In genomic region chr6:28104392-28105250, GRCh38 we compare ENCODE assay signal across 8 cellular contexts. TPM values are rescaled to one million over a fixed set of nuclear protein-coding genes. Genes with fewer than 3 reads are reported as not detected.
DNase-seq lines count a peak whose midpoint lies in the region; ATAC-seq and TF ChIP-seq lines count a peak whose summit lies in the region.

No MANE protein-coding gene starts in this region.

- peak overlapping the region; percentile 74 for H3K9ac ChIP-seq in PC-3 (ENCODE audit: low read length)
- H3K9ac ChIP-seq in fibroblast of lung (ENCODE audit: insufficient read depth, low read length) = peak overlapping the region; percentile 66

- peaks cover 10% of the 10 kb centered on the region; the same call in 1 of the 2 replicates for H3K4me1 ChIP-seq in PC-3 (ENCODE audit: insufficient read depth, low read length)
- no peaks in the 10 kb centered on the region for H3K4me1 ChIP-seq in fibroblast of lung (ENCODE audit: control insufficient read depth, extremely low read depth, insufficient read depth, low read length)
- peaks cover 0 to 7% of the 10 kb centered on the region in 2 donors for H3K4me1 ChIP-seq in naive thymus-derived CD4-positive, alpha-beta T cell (ENCODE audit: control insufficient read depth in 2 of 2, insufficient read depth in 2 of 2, low read length in 2 of 2)

- peak overlapping the region; percentile 83 to 91 (median 88) for H3K27ac Mint-ChIP-seq in IgD-negative memory B cell
- H3K27ac Mint-ChIP-seq in activated T-cell treated with anti-CD3 and anti-CD28 coated beads, Interleukin-2, amount 50 U/mL, for 72 hours = peak overlapping the region; percentile 81
- peak overlapping the region; percentile 76 to 96 (median 94) for H3K27ac Mint-ChIP-seq in naive thymus-derived CD4-positive, alpha-beta T cell
- H3K27ac Mint-ChIP-seq in stimulated activated effector memory CD8-positive, alpha-beta T cell treated with anti-CD3 and anti-CD28 coated beads, Interleukin-12 subunit alpha, Interleukin-12 subunit beta, amount 100 ng/mL, for 72 hours = peak overlapping the region; percentile 88

- H3K36me3 ChIP-seq in PC-3 (ENCODE audit: low read depth, low read length) (no peaks in the 10 kb centered on the region), fibroblast of lung (ENCODE audit: control insufficient read depth, insufficient read depth, low read length) (no peaks in the 10 kb centered on the region)
- no peaks in the 10 kb centered on the region for H3K36me3 ChIP-seq in naive thymus-derived CD4-positive, alpha-beta T cell (ENCODE audit: control insufficient read depth in 2 of 3, insufficient read depth in 3 of 3, low read length in 3 of 3)

- ATAC-seq in GM21526 (IDR thresholded peaks at IDR 0.05; ENCODE audit: low FRiP score, unreplicated experiment) (peak; percentile 99), PC-3 (peak; percentile 97)
- ATAC-seq in activated T-cell treated with anti-CD3 and anti-CD28 coated beads, Interleukin-2, amount 50 U/mL, for 72 hours (replicated peaks in 1 of 2) = peak; percentile 99 to 100
- peak; percentile 99 for ATAC-seq in naive thymus-derived CD4-positive, alpha-beta T cell
- ATAC-seq in stimulated activated effector memory CD8-positive, alpha-beta T cell treated with anti-CD3 and anti-CD28 coated beads, Interleukin-12 subunit alpha, Interleukin-12 subunit beta, amount 100 ng/mL, for 72 hours = peak; percentile 100

- H3K79me2 ChIP-seq in PC-3 (ENCODE audit: low read length) (no peaks in the 10 kb centered on the region), fibroblast of lung (ENCODE audit: control insufficient read depth, insufficient read depth, low read length) (no peaks in the 10 kb centered on the region)

- H3K27me3 Mint-ChIP-seq in IgD-negative memory B cell = no peaks in the 10 kb centered on the region
- H3K27me3 Mint-ChIP-seq in activated T-cell treated with anti-CD3 and anti-CD28 coated beads, Interleukin-2, amount 50 U/mL, for 72 hours (ENCODE audit: low read depth) = peaks cover 12% of the 10 kb centered on the region
- H3K27me3 Mint-ChIP-seq in naive thymus-derived CD4-positive, alpha-beta T cell = peaks cover 0 to 26% (median 16%) of the 10 kb centered on the region in 5 donors

- H3K4me2 ChIP-seq in PC-3 (ENCODE audit: low read length) (peak overlapping the region; percentile 81), fibroblast of lung (ENCODE audit: extremely low read depth, insufficient read depth, low read length) (peak overlapping the region; percentile 94)

- H3K9me3 ChIP-seq in PC-3 (ENCODE audit: low read length) = no peaks in the 10 kb centered on the region
- H3K9me3 ChIP-seq in fibroblast of lung (ENCODE audit: control insufficient read depth, insufficient read depth, low read depth, low read length) = no peaks in the 10 kb centered on the region
- no peaks in the 10 kb centered on the region for H3K9me3 ChIP-seq in naive thymus-derived CD4-positive, alpha-beta T cell (ENCODE audit: control insufficient read depth in 2 of 3, low read length in 3 of 3)

- H3K4me3 Mint-ChIP-seq in IgD-negative memory B cell = peak overlapping the region; percentile 85 to 99 (median 94)
- peak overlapping the region; percentile 87 to 96 for H3K4me3 Mint-ChIP-seq in activated T-cell treated with anti-CD3 and anti-CD28 coated beads, Interleukin-2, amount 50 U/mL, for 72 hours
- peak overlapping the region; percentile 86 to 95 (median 92) for H3K4me3 Mint-ChIP-seq in naive thymus-derived CD4-positive, alpha-beta T cell
- peak overlapping the region; percentile 82 for H3K4me3 Mint-ChIP-seq in stimulated activated effector memory CD8-positive, alpha-beta T cell treated with anti-CD3 and anti-CD28 coated beads, Interleukin-12 subunit alpha, Interleukin-12 subunit beta, amount 100 ng/mL, for 72 hours

- POLR2A ChIA-PET in PC-3 (lab: Charles Lee; ENCODE audit: unreplicated experiment) = interaction anchor here (0.5 to 1.0 kb wide), 4 partner anchors 20 to 251 kb away, joined by 3 to 4 read pairs (median 3); partner anchors contain the start of gene ZKSCAN8
- POLR2A ChIA-PET in naive thymus-derived CD4-positive, alpha-beta T cell (lab: Charles Lee) = interaction anchor here (0.5 to 2.5 kb wide), 15 partner anchors 10 to 252 kb away, joined by 3 to 19 read pairs (median 4); partner anchors contain the start of genes ZKSCAN4, ZKSCAN8, ZNF165 and ZSCAN16

- DNase-seq in DMS153 treated with DMSO at 0.1 percent for 48 hours (lab: John Stamatoyannopoulos, UW; ENCODE audit: unreplicated experiment) (peak; percentile 76), PC-3 (peak; percentile 81), fibroblast of lung (ENCODE audit: low read depth in 2 of 2) (peak; percentile 77 to 79)
- peak; percentile 85 to 88 for DNase-seq in activated T-cell treated with anti-CD3 and anti-CD28 coated beads, Interleukin-2, amount 50 U/mL, for 72 hours
- DNase-seq in naive thymus-derived CD4-positive, alpha-beta T cell = peak; percentile 68 to 82 (median 79)
- DNase-seq in stimulated activated effector memory CD8-positive, alpha-beta T cell treated with anti-CD3 and anti-CD28 coated beads, Interleukin-12 subunit alpha, Interleukin-12 subunit beta, amount 100 ng/mL, for 72 hours (ENCODE audit: low spot score in 2 of 2) = peak; percentile 73 to 90

- peaks cover 7 to 12% (median 9%) of the 10 kb centered on the region in 3 donors for H3K4me1 Mint-ChIP-seq in IgD-negative memory B cell
- peaks cover 4% of the 10 kb centered on the region for H3K4me1 Mint-ChIP-seq in activated T-cell treated with anti-CD3 and anti-CD28 coated beads, Interleukin-2, amount 50 U/mL, for 72 hours (ENCODE audit: low read depth)
- peaks cover 6 to 19% (median 9%) of the 10 kb centered on the region in 7 donors for H3K4me1 Mint-ChIP-seq in naive thymus-derived CD4-positive, alpha-beta T cell
- peaks cover 12% of the 10 kb centered on the region for H3K4me1 Mint-ChIP-seq in stimulated activated effector memory CD8-positive, alpha-beta T cell treated with anti-CD3 and anti-CD28 coated beads, Interleukin-12 subunit alpha, Interleukin-12 subunit beta, amount 100 ng/mL, for 72 hours

- H4K20me1 ChIP-seq in PC-3 (ENCODE audit: low read length) = no peaks in the 10 kb centered on the region
- H4K20me1 ChIP-seq in fibroblast of lung (ENCODE audit: control insufficient read depth, extremely low read depth, insufficient read depth, low read length) = no peaks in the 10 kb centered on the region

- no peaks in the 10 kb centered on the region for H3K9me2 ChIP-seq in PC-3 (replicated peaks; ENCODE audit: low read length)

- TF ChIP-seq CTCF in PC-3 (conservative IDR thresholded peaks at IDR 0.05; ENCODE audit: low read depth, low read length) (peak; percentile 57), fibroblast of lung (conservative IDR thresholded peaks at IDR 0.05 in 1 of 2, IDR thresholded peaks at IDR 0.05 in 1 of 2; ENCODE audit: low read depth in 1 of 2, low read length in 2 of 2) (peak; percentile 64 to 65)

- intact Hi-C loops in PC-3 (cut with micrococcal nuclease) = loop anchor here (1.0 to 2.0 kb wide), 2 partner anchors 24 to 32 kb away; partner anchors contain the start of gene ZNF165
- intact Hi-C loops in naive thymus-derived CD4-positive, alpha-beta T cell (cut with micrococcal nuclease) = loop anchor here (1.0 to 10.0 kb wide), 11 partner anchors 20 to 339 kb away; partner anchors contain the start of genes ZKSCAN4 (in 1 of the 2), ZKSCAN8 (in 1 of the 2), ZSCAN16 (in 1 of the 2) and ZSCAN23 (in 1 of the 2)

- H3K4me3 ChIP-seq in PC-3 (ENCODE audit: low read length) (peak overlapping the region; percentile 77), fibroblast of lung (replicated peaks in 1 of 4; ENCODE audit: control extremely low read depth in 1 of 4, insufficient read depth in 1 of 4, low read depth in 3 of 4, low read length in 4 of 4) (peak overlapping the region; percentile 69 to 89 (median 78))
- H3K4me3 ChIP-seq in naive thymus-derived CD4-positive, alpha-beta T cell (ENCODE audit: low read length) = peak overlapping the region; percentile 79

- H3K27me3 ChIP-seq in PC-3 (ENCODE audit: low read length) (no peaks in the 10 kb centered on the region), fibroblast of lung (ENCODE audit: control insufficient read depth, insufficient read depth, low read length) (no peaks in the 10 kb centered on the region)
- H3K27me3 ChIP-seq in naive thymus-derived CD4-positive, alpha-beta T cell (ENCODE audit: control insufficient read depth in 2 of 2, insufficient read depth in 2 of 2, low read length in 2 of 2) = no peaks in the 10 kb centered on the region

- H3K27ac ChIP-seq in PC-3 (ENCODE audit: low read length) (peak overlapping the region; percentile 4; the same call in 1 of the 2 replicates), fibroblast of lung (ENCODE audit: insufficient read depth, low read length) (peak overlapping the region; percentile 69)
- peak overlapping the region; percentile 76 for H3K27ac ChIP-seq in naive thymus-derived CD4-positive, alpha-beta T cell (ENCODE audit: low read depth, low read length)

- H3K9me3 Mint-ChIP-seq in IgD-negative memory B cell = peaks cover 0 to 3% (median 2%) of the 10 kb centered on the region in 3 donors
- peaks cover 3 to 5% of the 10 kb centered on the region in 2 donors for H3K9me3 Mint-ChIP-seq in activated T-cell treated with anti-CD3 and anti-CD28 coated beads, Interleukin-2, amount 50 U/mL, for 72 hours
- peaks cover 0 to 20% (median 0%) of the 10 kb centered on the region in 11 donors for H3K9me3 Mint-ChIP-seq in naive thymus-derived CD4-positive, alpha-beta T cell
- peaks cover 3% of the 10 kb centered on the region for H3K9me3 Mint-ChIP-seq in stimulated activated effector memory CD8-positive, alpha-beta T cell treated with anti-CD3 and anti-CD28 coated beads, Interleukin-12 subunit alpha, Interleukin-12 subunit beta, amount 100 ng/mL, for 72 hours

- H3F3A ChIP-seq in PC-3 (ENCODE audit: low read length, unreplicated experiment) = no peaks in the 10 kb centered on the region

- H3K36me3 Mint-ChIP-seq in IgD-negative memory B cell = no peaks in the 10 kb centered on the region
- peaks cover 3 to 5% of the 10 kb centered on the region in 2 donors for H3K36me3 Mint-ChIP-seq in activated T-cell treated with anti-CD3 and anti-CD28 coated beads, Interleukin-2, amount 50 U/mL, for 72 hours (ENCODE audit: insufficient read depth in 2 of 2)
- peaks cover 0 to 3% (median 0%) of the 10 kb centered on the region in 5 donors for H3K36me3 Mint-ChIP-seq in naive thymus-derived CD4-positive, alpha-beta T cell
- H3K36me3 Mint-ChIP-seq in stimulated activated effector memory CD8-positive, alpha-beta T cell treated with anti-CD3 and anti-CD28 coated beads, Interleukin-12 subunit alpha, Interleukin-12 subunit beta, amount 100 ng/mL, for 72 hours = no peaks in the 10 kb centered on the region

- CTCF ChIA-PET in PC-3 (lab: Charles Lee) = interaction anchor here (0.6 to 1.0 kb wide), 3 partner anchors 202 to 279 kb away, joined by 4 to 7 read pairs (median 4); no protein-coding TSS in a partner anchor
- CTCF ChIA-PET in naive thymus-derived CD4-positive, alpha-beta T cell (lab: Charles Lee) = interaction anchor here (0.6 to 1.2 kb wide), 8 partner anchors 9 to 251 kb away, joined by 3 to 7 read pairs (median 4); partner anchors contain the start of genes ZSCAN16 and ZSCAN26

- peak overlapping the region; percentile 93 for H2AFZ ChIP-seq in PC-3 (ENCODE audit: low read length)
- H2AFZ ChIP-seq in fibroblast of lung (ENCODE audit: low read length) = peak overlapping the region; percentile 99

- no TSS peak for BruUV-seq in PC-3 (replicated peaks; lab: Mats Ljungman, UMichigan)

RNA-seq across cellular contexts. Expression of gene ZSCAN16, which starts 19.8 kb away (rescaled TPM):
- polyA plus RNA-seq in IgD-negative memory B cell (14.3 TPM), fibroblast of lung (2.0 and 2.7 TPM in 2 replicates)
- total RNA-seq in PC-3 (2014; rRNA removed) (4.5 and 8.1 TPM in 2 replicates), fibroblast of lung (5.9 and 6.6 TPM in 2 replicates)
- 1 to 10 TPM; 5.1 to 7.9 TPM for total RNA-seq in activated T-cell treated with anti-CD3 and anti-CD28 coated beads, Interleukin-2, amount 50 U/mL, for 72 hours
- 1.9 and 2.7 TPM in 2 replicates for polyA plus RNA-seq in fibroblast of lung (2012)
- 0.93 TPM in 1 of 2 replicates, not detected in the other for polyA minus RNA-seq in fibroblast of lung (ENCODE audit: low replicate concordance)
- total RNA-seq in naive thymus-derived CD4-positive, alpha-beta T cell = 10 to 100 TPM in 2 of 5 experiments, 1 to 10 TPM in 3; 6.4 to 13.9 (median 7.6) TPM
- polyA plus RNA-seq in naive thymus-derived CD4-positive, alpha-beta T cell = 10 to 100 TPM; 13.6 to 15.7 TPM

RNA-seq across cellular contexts. Expression of gene ZNF165, which starts 24.3 kb away (rescaled TPM):
- polyA plus RNA-seq in IgD-negative memory B cell (3.5 TPM), fibroblast of lung (0.14 and 0.23 TPM in 2 replicates)
- total RNA-seq in PC-3 (2014; rRNA removed) (8.9 and 12.1 TPM in 2 replicates), fibroblast of lung (0.33 and 0.51 TPM in 2 replicates)
- total RNA-seq in activated T-cell treated with anti-CD3 and anti-CD28 coated beads, Interleukin-2, amount 50 U/mL, for 72 hours = 1 to 10 TPM; 5.1 to 6.1 TPM
- polyA plus RNA-seq in fibroblast of lung (2012) = 0.15 and 0.23 TPM in 2 replicates
- not detected in 2 replicates for polyA minus RNA-seq in fibroblast of lung (ENCODE audit: low replicate concordance)
- total RNA-seq in naive thymus-derived CD4-positive, alpha-beta T cell = 1 to 10 TPM in 2 of 5 experiments, under 1 TPM in 3; 0.41 to 6.5 (median 0.92) TPM
- polyA plus RNA-seq in naive thymus-derived CD4-positive, alpha-beta T cell = 1 to 10 TPM; 1.1 to 1.6 TPM

RNA-seq across cellular contexts. Expression of gene ZKSCAN8, which starts 37.1 kb away (rescaled TPM):
- polyA plus RNA-seq in IgD-negative memory B cell = 0.85 TPM
- total RNA-seq in PC-3 (2014; rRNA removed) = 10.3 and 12.0 TPM in 2 replicates
- total RNA-seq in activated T-cell treated with anti-CD3 and anti-CD28 coated beads, Interleukin-2, amount 50 U/mL, for 72 hours = 10 to 100 TPM; 29.8 to 32.0 TPM
- 16.2 and 21.6 TPM in 2 replicates for total RNA-seq in fibroblast of lung
- 10.2 and 13.4 TPM in 2 replicates for polyA plus RNA-seq in fibroblast of lung
- polyA plus RNA-seq in fibroblast of lung (2012) = 4.3 and 8.6 TPM in 2 replicates
- polyA minus RNA-seq in fibroblast of lung (ENCODE audit: low replicate concordance) = 17.6 and 21.8 TPM in 2 replicates
- total RNA-seq in naive thymus-derived CD4-positive, alpha-beta T cell = 10 to 100 TPM; 23.8 to 46.7 (median 25.7) TPM
- 1 to 10 TPM in 1 of 2 donors, under 1 TPM in 1; 0.52 to 3.3 TPM for polyA plus RNA-seq in naive thymus-derived CD4-positive, alpha-beta T cell

Comparison
In these comparisons a context has a peak if more than half of its experiments do, and no peak if none do; other contexts are left out.
1. Peak in every context shown above with its lines: DNase-seq, ATAC-seq, H3K4me3 ChIP-seq and H3K27ac ChIP-seq.
2. H3K27ac ChIP-seq: peak in every context shown above with its lines; median percentile 76 in naive thymus-derived CD4-positive, alpha-beta T cell; 69 in fibroblast of lung; 4 in PC-3.